29 cellular contexts compared by ENCODE assay signal in the genomic region with DNA sequence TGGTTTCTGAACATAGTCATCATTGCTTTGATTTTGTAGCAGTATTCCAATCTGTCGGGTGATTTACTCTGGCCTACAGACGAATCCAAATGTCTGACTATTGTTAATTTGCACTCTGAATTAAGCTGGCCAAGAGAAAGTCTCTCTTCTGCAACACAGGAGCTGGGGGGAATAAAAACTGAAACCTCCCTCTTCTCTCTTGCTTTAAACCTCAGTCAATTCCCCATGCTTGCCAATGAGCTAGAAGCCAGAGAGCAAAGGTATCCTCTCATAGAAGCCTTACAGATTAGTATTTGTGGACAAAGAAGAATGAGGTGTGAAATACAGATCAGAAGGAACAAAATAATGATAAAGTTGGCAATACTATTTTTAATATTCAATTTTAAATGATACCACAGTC.
"Had no signal": no experiment of that assay in that cellular context is flagged by ENCODE, and none has a peak within 500 bp of the region (broad histone marks: within the 10 kb centered on the region; RNA-seq: fewer than 3 reads in every experiment).

No MANE protein-coding gene starts in this region.

- H3K4me2 ChIP-seq: neural progenitor cell had no signal

- H3K9ac ChIP-seq: neural progenitor cell, parathyroid adenoma had no signal

- H3K4me1 Mint-ChIP-seq: natural killer cell; nephron; neural progenitor cell; stimulated activated effector memory CD8-positive, alpha-beta T cell treated with anti-CD3 and anti-CD28 coated beads, Interleukin-12 subunit alpha, Interleukin-12 subunit beta, amount 100 ng/mL, for 72 hours; stimulated activated naive B cell treated with anti-CD40 and anti-IgM and Interleukin-4, amounts not matched to agents 10 μg/mL and 1 μg/mL and 100 μg/mL, for 72 hours had no signal

- H3K27ac ChIP-seq: neural progenitor cell, ovary, parathyroid adenoma, psoas muscle, right lobe of liver, sigmoid colon, stomach, thoracic aorta, thyroid gland, tibial nerve, upper lobe of left lung, vagina had no signal

- H3K9me3 ChIP-seq: ovary, psoas muscle, right lobe of liver, sigmoid colon, thoracic aorta, thyroid gland, tibial nerve, upper lobe of left lung, vagina had no signal

- H3K27me3 Mint-ChIP-seq: progenitor cell of endocrine pancreas; stimulated activated naive B cell treated with anti-CD40 and anti-IgM and Interleukin-4, amounts not matched to agents 10 μg/mL and 1 μg/mL and 100 μg/mL, for 72 hours; stimulated activated naive CD8-positive, alpha-beta T cell treated with anti-CD3 and anti-CD28 coated beads, Interleukin-15, Interleukin-2, amounts not matched to agents 100 ng/mL and 50 ng/mL, for 24 hours had no signal

- H3K4me1 ChIP-seq: neural progenitor cell, parathyroid adenoma, psoas muscle, right lobe of liver, sigmoid colon, stomach, thyroid gland, tibial nerve, upper lobe of left lung, vagina had no signal

- H3K27ac Mint-ChIP-seq: natural killer cell; nephron; neural progenitor cell; progenitor cell of endocrine pancreas; stimulated activated effector memory CD8-positive, alpha-beta T cell treated with anti-CD3 and anti-CD28 coated beads, Interleukin-12 subunit alpha, Interleukin-12 subunit beta, amount 100 ng/mL, for 72 hours; stimulated activated naive B cell treated with anti-CD40 and anti-IgM and Interleukin-4, amounts not matched to agents 10 μg/mL and 1 μg/mL and 100 μg/mL, for 72 hours; stimulated activated naive CD8-positive, alpha-beta T cell treated with anti-CD3 and anti-CD28 coated beads, Interleukin-15, Interleukin-2, amounts not matched to agents 100 ng/mL and 50 ng/mL, for 24 hours had no signal

- H3K27me3 ChIP-seq: neural progenitor cell, ovary, right lobe of liver, sigmoid colon, stomach, thyroid gland, tibial nerve, upper lobe of left lung, vagina had no signal

- H3K4me3 ChIP-seq: neural progenitor cell, ovary, psoas muscle, right lobe of liver, sigmoid colon, stomach, thoracic aorta, thyroid gland, tibial nerve, upper lobe of left lung, vagina had no signal

- H3K79me2 ChIP-seq: parathyroid adenoma had no signal

- H3K36me3 Mint-ChIP-seq: neural progenitor cell; stimulated activated effector memory CD8-positive, alpha-beta T cell treated with anti-CD3 and anti-CD28 coated beads, Interleukin-12 subunit alpha, Interleukin-12 subunit beta, amount 100 ng/mL, for 72 hours; stimulated activated naive B cell treated with anti-CD40 and anti-IgM and Interleukin-4, amounts not matched to agents 10 μg/mL and 1 μg/mL and 100 μg/mL, for 72 hours had no signal

- ATAC-seq: natural killer cell; psoas muscle; right cardiac atrium; right lobe of liver; stimulated activated effector memory CD8-positive, alpha-beta T cell treated with anti-CD3 and anti-CD28 coated beads, Interleukin-12 subunit alpha, Interleukin-12 subunit beta, amount 100 ng/mL, for 72 hours; stimulated activated naive B cell treated with anti-CD40 and anti-IgM and Interleukin-4, amounts not matched to agents 10 μg/mL and 1 μg/mL and 100 μg/mL, for 72 hours had no signal

- H3K4me3 Mint-ChIP-seq: natural killer cell; nephron; neural progenitor cell; stimulated activated effector memory CD8-positive, alpha-beta T cell treated with anti-CD3 and anti-CD28 coated beads, Interleukin-12 subunit alpha, Interleukin-12 subunit beta, amount 100 ng/mL, for 72 hours; stimulated activated naive B cell treated with anti-CD40 and anti-IgM and Interleukin-4, amounts not matched to agents 10 μg/mL and 1 μg/mL and 100 μg/mL, for 72 hours; stimulated activated naive CD8-positive, alpha-beta T cell treated with anti-CD3 and anti-CD28 coated beads, Interleukin-15, Interleukin-2, amounts not matched to agents 100 ng/mL and 50 ng/mL, for 24 hours had no signal

- DNase-seq: natural killer cell; occipital lobe; ovary; posterior cingulate gyrus; psoas muscle; right cardiac atrium; right lobe of liver; sigmoid colon; small intestine; stimulated activated CD4-positive, alpha-beta T cell treated with anti-CD3 and anti-CD28 coated beads, Interleukin-15, amount 100 ng/mL, for 24 hours; stimulated activated CD4-positive, alpha-beta T cell treated with anti-CD3 and anti-CD28 coated beads, Interleukin-2, amount 100 ng/mL, for 24 hours; stimulated activated CD4-positive, alpha-beta T cell treated with anti-CD3 and anti-CD28 coated beads, Interleukin-2, amount 100 ng/mL, for 48 hours; stimulated activated CD4-positive, alpha-beta T cell treated with anti-CD3 and anti-CD28 coated beads, Interleukin-4, amount 100 ng/mL, for 24 hours; stimulated activated naive B cell treated with anti-CD40 and anti-IgM and Interleukin-4, amounts not matched to agents 10 μg/mL and 1 μg/mL and 100 μg/mL, for 72 hours; stimulated activated naive CD4-positive, alpha-beta T cell treated with Interleukin-2 at 50 U/mL for 16 hours; stomach; thyroid gland; trophoblast cell; upper lobe of left lung had no signal

- H2AFZ ChIP-seq: neural progenitor cell, parathyroid adenoma had no signal

- H3K36me3 ChIP-seq: neural progenitor cell, ovary, right lobe of liver, sigmoid colon, stomach, thoracic aorta, thyroid gland, tibial nerve, upper lobe of left lung, vagina had no signal

- FAIRE-seq: small intestine, urothelium cell line had no signal

- H3K9me3 Mint-ChIP-seq: neural progenitor cell had no signal
